In genomic region chr16:535446-536405, GRCh38 we compare ENCODE assay signal across 12 cellular contexts. TPM values are rescaled to one million over a fixed set of nuclear protein-coding genes. Genes with fewer than 3 reads are reported as not detected.
DNase-seq lines count a peak whose midpoint lies in the region; ATAC-seq and TF ChIP-seq lines count a peak whose summit lies in the region.
"Had no signal": no experiment of that assay in that cellular context is flagged by ENCODE, and none has a peak within 500 bp of the region (broad histone marks: within the 10 kb centered on the region; RNA-seq: fewer than 3 reads in every experiment).

No MANE protein-coding gene starts in this region.

- H3K36me3 ChIP-seq in right atrium auricular region (peaks cover 7% of the 10 kb centered on the region), upper lobe of right lung (no peaks in the 10 kb centered on the region)

- no peaks in the 10 kb centered on the region for H3K9me3 Mint-ChIP-seq in activated naive CD8-positive, alpha-beta T cell treated with anti-CD3 and anti-CD28 coated beads, Interleukin-2, amount 50 U/mL, for 24 hours
- no peaks in the 10 kb centered on the region for H3K9me3 Mint-ChIP-seq in activated naive CD8-positive, alpha-beta T cell treated with anti-CD3 and anti-CD28 coated beads for 36 hours
- H3K9me3 Mint-ChIP-seq: CD4-positive, CD25-positive, alpha-beta regulatory T cell had no signal

- peak; percentile 34 for ATAC-seq in activated naive CD8-positive, alpha-beta T cell treated with anti-CD3 and anti-CD28 coated beads, Interleukin-2, amount 50 U/mL, for 24 hours
- peak; percentile 58 for ATAC-seq in upper lobe of right lung
- ATAC-seq in GM21515 (IDR thresholded peaks at IDR 0.05; ENCODE audit: unreplicated experiment) = no peak

- TF ChIP-seq CTCF in right atrium auricular region (IDR thresholded peaks at IDR 0.05) (no peak), upper lobe of right lung (IDR thresholded peaks at IDR 0.05) (no peak)

- no peaks in the 10 kb centered on the region for H3K9me3 ChIP-seq in right atrium auricular region
- no peaks in the 10 kb centered on the region for H3K9me3 ChIP-seq in upper lobe of right lung

- no peak overlapping the region for H3K4me3 Mint-ChIP-seq in activated naive CD8-positive, alpha-beta T cell treated with anti-CD3 and anti-CD28 coated beads, Interleukin-2, amount 50 U/mL, for 24 hours
- H3K4me3 Mint-ChIP-seq in activated naive CD8-positive, alpha-beta T cell treated with anti-CD3 and anti-CD28 coated beads for 36 hours = no peak overlapping the region
- H3K4me3 Mint-ChIP-seq: CD4-positive, CD25-positive, alpha-beta regulatory T cell had no signal

- DNase-seq in activated naive CD8-positive, alpha-beta T cell treated with anti-CD3 and anti-CD28 coated beads, Interleukin-2, amount 50 U/mL, for 24 hours = no peak
- DNase-seq in activated naive CD8-positive, alpha-beta T cell treated with anti-CD3 and anti-CD28 coated beads for 36 hours = no peak
- DNase-seq in T1000 (lab: John Stamatoyannopoulos, UW) (peak; percentile 93), right atrium auricular region (ENCODE audit: low spot score) (peak; percentile 63), upper lobe of right lung (no peak), globus pallidus (ENCODE audit: low spot score) (no peak), iPS-NIHi7 (ENCODE audit: extremely low spot score) (no peak)
- DNase-seq: CD4-positive, CD25-positive, alpha-beta regulatory T cell had no signal

- H3K27me3 Mint-ChIP-seq in activated naive CD8-positive, alpha-beta T cell treated with anti-CD3 and anti-CD28 coated beads, Interleukin-2, amount 50 U/mL, for 24 hours = no peaks in the 10 kb centered on the region
- H3K27me3 Mint-ChIP-seq in activated naive CD8-positive, alpha-beta T cell treated with anti-CD3 and anti-CD28 coated beads for 36 hours = no peaks in the 10 kb centered on the region
- H3K27me3 Mint-ChIP-seq: CD4-positive, CD25-positive, alpha-beta regulatory T cell had no signal

- H3K27ac Mint-ChIP-seq in activated naive CD8-positive, alpha-beta T cell treated with anti-CD3 and anti-CD28 coated beads, Interleukin-2, amount 50 U/mL, for 24 hours = no peak overlapping the region
- H3K27ac Mint-ChIP-seq in activated naive CD8-positive, alpha-beta T cell treated with anti-CD3 and anti-CD28 coated beads for 36 hours = no peak overlapping the region
- H3K27ac Mint-ChIP-seq: CD4-positive, CD25-positive, alpha-beta regulatory T cell had no signal

- peaks cover 0 to 13% of the 10 kb centered on the region in 2 donors for H3K4me1 ChIP-seq in right atrium auricular region
- H3K4me1 ChIP-seq in upper lobe of right lung = no peaks in the 10 kb centered on the region
- H3K4me1 ChIP-seq: parathyroid adenoma had no signal

- H3K4me1 Mint-ChIP-seq in activated naive CD8-positive, alpha-beta T cell treated with anti-CD3 and anti-CD28 coated beads, Interleukin-2, amount 50 U/mL, for 24 hours = peaks cover 2% of the 10 kb centered on the region
- peaks cover 2% of the 10 kb centered on the region for H3K4me1 Mint-ChIP-seq in activated naive CD8-positive, alpha-beta T cell treated with anti-CD3 and anti-CD28 coated beads for 36 hours

- intact Hi-C loops in upper lobe of right lung (cut with DNase I) = no loop called here

- H3K4me3 ChIP-seq in right atrium auricular region = no peak overlapping the region
- H3K4me3 ChIP-seq in upper lobe of right lung = no peak overlapping the region

- H3K27ac ChIP-seq in right atrium auricular region = no peak overlapping the region
- H3K27ac ChIP-seq in upper lobe of right lung = no peak overlapping the region
- H3K27ac ChIP-seq: parathyroid adenoma had no signal

- H3K27me3 ChIP-seq in right atrium auricular region (no peaks in the 10 kb centered on the region), upper lobe of right lung (no peaks in the 10 kb centered on the region)

- peaks cover 7% of the 10 kb centered on the region for H3K36me3 Mint-ChIP-seq in activated naive CD8-positive, alpha-beta T cell treated with anti-CD3 and anti-CD28 coated beads, Interleukin-2, amount 50 U/mL, for 24 hours (ENCODE audit: low read depth)
- peaks cover 4% of the 10 kb centered on the region for H3K36me3 Mint-ChIP-seq in activated naive CD8-positive, alpha-beta T cell treated with anti-CD3 and anti-CD28 coated beads for 36 hours
- H3K36me3 Mint-ChIP-seq: CD4-positive, CD25-positive, alpha-beta regulatory T cell had no signal

RNA-seq across cellular contexts. Expression of gene CAPN15, which starts 8.2 kb away (rescaled TPM):
- 10 to 100 TPM; 86.4 to 91.3 TPM for total RNA-seq in activated naive CD8-positive, alpha-beta T cell treated with anti-CD3 and anti-CD28 coated beads for 36 hours
- total RNA-seq in right atrium auricular region (10 to 100 TPM; 18.5 to 28.1 TPM), upper lobe of right lung (45.2 TPM)

RNA-seq across cellular contexts. Expression of gene PRR35, which starts 24.5 kb away (rescaled TPM):
- not detected for total RNA-seq in activated naive CD8-positive, alpha-beta T cell treated with anti-CD3 and anti-CD28 coated beads for 36 hours
- total RNA-seq in right atrium auricular region (not detected), upper lobe of right lung (not detected)
- total RNA-seq: CD4-positive, CD25-positive, alpha-beta regulatory T cell; epithelial cell of proximal tubule; subcutaneous adipose tissue had no signal

RNA-seq across cellular contexts. Expression of gene NHLRC4, which starts 31.1 kb away (rescaled TPM):
- under 1 TPM; 0.54 to 0.76 TPM for total RNA-seq in activated naive CD8-positive, alpha-beta T cell treated with anti-CD3 and anti-CD28 coated beads for 36 hours
- total RNA-seq in right atrium auricular region (under 1 TPM; 0.43 to 0.74 TPM), upper lobe of right lung (0.98 TPM)

RNA-seq across cellular contexts. Expression of gene PIGQ, which starts 34.0 kb away (rescaled TPM):
- total RNA-seq in activated naive CD8-positive, alpha-beta T cell treated with anti-CD3 and anti-CD28 coated beads for 36 hours = 10 to 100 TPM; 28.8 to 29.1 TPM
- total RNA-seq in right atrium auricular region (10 to 100 TPM; 20.8 to 21.0 TPM), upper lobe of right lung (59.4 TPM)

RNA-seq across cellular contexts. Expression of gene RAB40C, which starts 54.1 kb away (rescaled TPM):
- 1 to 10 TPM; 7.2 to 7.6 TPM for total RNA-seq in activated naive CD8-positive, alpha-beta T cell treated with anti-CD3 and anti-CD28 coated beads for 36 hours
- total RNA-seq in right atrium auricular region (10 to 100 TPM; 11.1 to 13.5 TPM), upper lobe of right lung (47.6 TPM)

Comparison
In these comparisons a context has a peak if more than half of its experiments do, and no peak if none do; other contexts are left out.
1. DNase-seq: peak in T1000 (single experiment) and right atrium auricular region (single experiment); none in activated naive CD8-positive, alpha-beta T cell treated with anti-CD3 and anti-CD28 coated beads, Interleukin-2, amount 50 U/mL, for 24 hours (single experiment), activated naive CD8-positive, alpha-beta T cell treated with anti-CD3 and anti-CD28 coated beads for 36 hours (single experiment), upper lobe of right lung (single experiment), globus pallidus (single experiment) and iPS-NIHi7 (single experiment).